Comparison of ENCODE assay signal across 17 cellular contexts in the genomic region with DNA sequence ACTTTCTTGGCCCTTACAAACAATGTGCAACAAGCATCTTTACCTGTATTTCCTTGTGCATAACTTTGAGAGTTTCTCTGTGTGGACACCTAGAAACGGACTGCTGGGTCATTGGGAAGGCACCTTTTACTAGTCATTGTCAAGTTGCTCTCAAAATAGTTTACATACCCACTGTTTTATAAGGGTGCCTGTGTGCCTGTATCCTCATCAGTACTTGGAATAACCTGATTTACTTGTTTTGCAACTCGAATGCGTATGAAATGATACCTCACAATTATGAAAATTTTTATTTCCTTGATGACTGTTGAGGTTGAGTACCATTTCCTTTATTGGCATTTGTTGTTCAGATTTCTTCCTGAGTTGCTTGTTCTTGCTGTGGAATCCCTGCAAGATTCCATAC.
DNase-seq lines count a peak whose midpoint lies in the region; ATAC-seq and TF ChIP-seq lines count a peak whose summit lies in the region.
"Had no signal": no experiment of that assay in that cellular context is flagged by ENCODE, and none has a peak within 500 bp of the region (broad histone marks: within the 10 kb centered on the region; RNA-seq: fewer than 3 reads in every experiment).

No MANE protein-coding gene starts in this region.

- TF ChIP-seq CTCF in natural killer cell (IDR thresholded peaks at IDR 0.05) (no peak), left lung (IDR thresholded peaks at IDR 0.05) (no peak), upper lobe of right lung (IDR thresholded peaks at IDR 0.05) (no peak)

- H3K4me3 Mint-ChIP-seq in natural killer cell (no peak overlapping the region), T-helper 17 cell (no peak overlapping the region)
- no peak overlapping the region for H3K4me3 Mint-ChIP-seq in natural killer cell treated with Interleukin-12 subunit alpha and Interleukin-12 subunit beta and Interleukin-15 and Interleukin-18, amount 100 ng/mL, for 72 hours
- no peak overlapping the region for H3K4me3 Mint-ChIP-seq in activated CD4-positive, alpha-beta T cell treated with anti-CD3 and anti-CD28 coated beads, Interleukin-2, amount 10 ng/mL, durations not matched to agents 7 days and 5 days
- no peak overlapping the region for H3K4me3 Mint-ChIP-seq in activated T-helper 2 cell treated with anti-CD3 and anti-CD28 coated beads, Interferon-gamma antibody, Interleukin-2, Interleukin-4, amounts not matched to agents 10 μg/mL and 5 μg/mL and 100 μg/mL, durations not matched to agents 14 hours and 24 hours and 36 hours (ENCODE audit: low read depth)
- H3K4me3 Mint-ChIP-seq: CD4-positive, CD25-positive, alpha-beta regulatory T cell had no signal

- peaks cover 0 to 3% of the 10 kb centered on the region in 2 donors for H3K9me3 Mint-ChIP-seq in natural killer cell
- H3K9me3 Mint-ChIP-seq in natural killer cell treated with Interleukin-12 subunit alpha and Interleukin-12 subunit beta and Interleukin-15 and Interleukin-18, amount 100 ng/mL, for 72 hours, result no peaks in the 10 kb centered on the region
- no peaks in the 10 kb centered on the region for H3K9me3 Mint-ChIP-seq in activated CD4-positive, alpha-beta T cell treated with anti-CD3 and anti-CD28 coated beads, Interleukin-2, amount 10 ng/mL, durations not matched to agents 7 days and 5 days
- H3K9me3 Mint-ChIP-seq in activated T-helper 2 cell treated with anti-CD3 and anti-CD28 coated beads, Interferon-gamma antibody, Interleukin-2, Interleukin-4, amounts not matched to agents 10 μg/mL and 5 μg/mL and 100 μg/mL, durations not matched to agents 14 hours and 24 hours and 36 hours, result peaks cover 7% of the 10 kb centered on the region

- intact Hi-C loops in natural killer cell (cut with micrococcal nuclease), result loop anchor here (10.0 kb wide), 1 partner anchor 287 kb away; no protein-coding TSS in a partner anchor
- intact Hi-C loops in left lung (cut with DNase I), result no loop called here
- intact Hi-C loops in upper lobe of right lung (cut with DNase I), result loop anchor here (10.0 kb wide), 1 partner anchor 557 kb away; no protein-coding TSS in a partner anchor
- intact Hi-C loops in activated T-helper 2 cell treated with anti-CD3 and anti-CD28 coated beads, Interferon-gamma antibody, Interleukin-2, Interleukin-4, amounts not matched to agents 10 μg/mL and 5 μg/mL and 100 μg/mL, durations not matched to agents 14 hours and 24 hours and 36 hours (cut with micrococcal nuclease), result loop anchor here (5.0 kb wide), 2 partner anchors 264 to 279 kb away; no protein-coding TSS in a partner anchor

- H3K36me3 Mint-ChIP-seq in natural killer cell (no peaks in the 10 kb centered on the region), T-helper 17 cell (ENCODE audit: low read depth) (peaks cover 2% of the 10 kb centered on the region)
- H3K36me3 Mint-ChIP-seq in natural killer cell treated with Interleukin-12 subunit alpha and Interleukin-12 subunit beta and Interleukin-15 and Interleukin-18, amount 100 ng/mL, for 72 hours, result no peaks in the 10 kb centered on the region
- H3K36me3 Mint-ChIP-seq in activated CD4-positive, alpha-beta T cell treated with anti-CD3 and anti-CD28 coated beads, Interleukin-2, amount 10 ng/mL, durations not matched to agents 7 days and 5 days (ENCODE audit: low read depth), result peaks cover 17% of the 10 kb centered on the region
- peaks cover 31% of the 10 kb centered on the region for H3K36me3 Mint-ChIP-seq in activated T-helper 2 cell treated with anti-CD3 and anti-CD28 coated beads, Interferon-gamma antibody, Interleukin-2, Interleukin-4, amounts not matched to agents 10 μg/mL and 5 μg/mL and 100 μg/mL, durations not matched to agents 14 hours and 24 hours and 36 hours (ENCODE audit: low read depth)

- H3K4me1 Mint-ChIP-seq in natural killer cell (peaks cover 24 to 28% of the 10 kb centered on the region in 2 donors), T-helper 17 cell (peaks cover 13% of the 10 kb centered on the region)
- H3K4me1 Mint-ChIP-seq in natural killer cell treated with Interleukin-12 subunit alpha and Interleukin-12 subunit beta and Interleukin-15 and Interleukin-18, amount 100 ng/mL, for 72 hours (ENCODE audit: low read depth in 2 of 2), result peaks cover 16 to 32% of the 10 kb centered on the region in 2 donors
- peaks cover 13% of the 10 kb centered on the region for H3K4me1 Mint-ChIP-seq in activated CD4-positive, alpha-beta T cell treated with anti-CD3 and anti-CD28 coated beads, Interleukin-2, amount 10 ng/mL, durations not matched to agents 7 days and 5 days
- H3K4me1 Mint-ChIP-seq in activated T-helper 2 cell treated with anti-CD3 and anti-CD28 coated beads, Interferon-gamma antibody, Interleukin-2, Interleukin-4, amounts not matched to agents 10 μg/mL and 5 μg/mL and 100 μg/mL, durations not matched to agents 14 hours and 24 hours and 36 hours (ENCODE audit: low read depth), result peaks cover 11% of the 10 kb centered on the region

- POLR2A ChIA-PET in activated CD4-positive, alpha-beta T cell treated with anti-CD3 and anti-CD28 coated beads, Interleukin-2, amount 10 ng/mL, durations not matched to agents 7 days and 5 days (lab: Charles Lee), result no interaction called here

- H3K4me3 ChIP-seq in left lung, result no peak overlapping the region
- no peak overlapping the region for H3K4me3 ChIP-seq in upper lobe of right lung

- H3K27me3 ChIP-seq in left lung (no peaks in the 10 kb centered on the region), upper lobe of right lung (no peaks in the 10 kb centered on the region)

- H3K36me3 ChIP-seq in left lung (no peaks in the 10 kb centered on the region), upper lobe of right lung (peaks cover 14% of the 10 kb centered on the region)

- CTCF ChIA-PET in activated CD4-positive, alpha-beta T cell treated with anti-CD3 and anti-CD28 coated beads, Interleukin-2, amount 10 ng/mL, durations not matched to agents 7 days and 5 days (lab: Charles Lee), result no interaction called here

- no peaks in the 10 kb centered on the region for H3K27me3 Mint-ChIP-seq in natural killer cell (ENCODE audit: low read depth in 2 of 2)
- no peaks in the 10 kb centered on the region for H3K27me3 Mint-ChIP-seq in natural killer cell treated with Interleukin-12 subunit alpha and Interleukin-12 subunit beta and Interleukin-15 and Interleukin-18, amount 100 ng/mL, for 72 hours
- H3K27me3 Mint-ChIP-seq in T-helper 17 cell, result no peaks in the 10 kb centered on the region
- no peaks in the 10 kb centered on the region for H3K27me3 Mint-ChIP-seq in activated CD4-positive, alpha-beta T cell treated with anti-CD3 and anti-CD28 coated beads, Interleukin-2, amount 10 ng/mL, durations not matched to agents 7 days and 5 days
- H3K27me3 Mint-ChIP-seq in activated T-helper 2 cell treated with anti-CD3 and anti-CD28 coated beads, Interferon-gamma antibody, Interleukin-2, Interleukin-4, amounts not matched to agents 10 μg/mL and 5 μg/mL and 100 μg/mL, durations not matched to agents 14 hours and 24 hours and 36 hours (ENCODE audit: low read depth), result no peaks in the 10 kb centered on the region
- H3K27me3 Mint-ChIP-seq: CD4-positive, CD25-positive, alpha-beta regulatory T cell had no signal

- H3K9me3 ChIP-seq in T-helper 17 cell (ENCODE audit: control insufficient read depth, low read length, poor library complexity, severe bottlenecking) (no peaks in the 10 kb centered on the region), left lung (no peaks in the 10 kb centered on the region), upper lobe of right lung (no peaks in the 10 kb centered on the region)

- H3K4me1 ChIP-seq in left lung (peaks cover 7 to 17% of the 10 kb centered on the region in 2 donors), upper lobe of right lung (peaks cover 28% of the 10 kb centered on the region)

- ATAC-seq in natural killer cell (no peak), T-helper 17 cell (no peak), left lung (peak; percentile 44), upper lobe of right lung (peak; percentile 84)
- ATAC-seq in natural killer cell treated with Interleukin-12 subunit alpha and Interleukin-12 subunit beta and Interleukin-15 and Interleukin-18, amount 100 ng/mL, for 72 hours, result no peak
- ATAC-seq: Right ventricle myocardium inferior, SK-N-SH treated with all-trans-retinoic acid at 6 μM for 48 hours had no signal

- DNase-seq in natural killer cell (no peak), T-helper 17 cell (no peak), left lung (no peak), upper lobe of right lung (no peak), NCI-H748 treated with DMSO at 0.1 percent for 48 hours (lab: John Stamatoyannopoulos, UW) (no peak)
- DNase-seq in natural killer cell treated with Interleukin-12 subunit alpha and Interleukin-12 subunit beta and Interleukin-15 and Interleukin-18, amount 100 ng/mL, for 72 hours (ENCODE audit: low spot score), result no peak
- no peak for DNase-seq in activated CD4-positive, alpha-beta T cell treated with anti-CD3 and anti-CD28 coated beads, Interleukin-2, amount 10 ng/mL, durations not matched to agents 7 days and 5 days
- no peak for DNase-seq in activated T-helper 2 cell treated with anti-CD3 and anti-CD28 coated beads, Interferon-gamma antibody, Interleukin-2, Interleukin-4, amounts not matched to agents 10 μg/mL and 5 μg/mL and 100 μg/mL, durations not matched to agents 14 hours and 24 hours and 36 hours (ENCODE audit: low spot score)
- DNase-seq: CD4-positive, CD25-positive, alpha-beta regulatory T cell; DND-41; GDM1; KBM-7; NCI-H1092 treated with DMSO at 0.1 percent for 48 hours; NCI-H187; NCI-H524 treated with DMSO at 0.1 percent for 48 hours had no signal

- H3K27ac Mint-ChIP-seq in natural killer cell (peak overlapping the region; percentile 12 to 21), T-helper 17 cell (peak overlapping the region; percentile 45)
- H3K27ac Mint-ChIP-seq in natural killer cell treated with Interleukin-12 subunit alpha and Interleukin-12 subunit beta and Interleukin-15 and Interleukin-18, amount 100 ng/mL, for 72 hours, result peak overlapping the region in 1 of 2 donors; percentile 8
- H3K27ac Mint-ChIP-seq in activated CD4-positive, alpha-beta T cell treated with anti-CD3 and anti-CD28 coated beads, Interleukin-2, amount 10 ng/mL, durations not matched to agents 7 days and 5 days, result no peak overlapping the region
- no peak overlapping the region for H3K27ac Mint-ChIP-seq in activated T-helper 2 cell treated with anti-CD3 and anti-CD28 coated beads, Interferon-gamma antibody, Interleukin-2, Interleukin-4, amounts not matched to agents 10 μg/mL and 5 μg/mL and 100 μg/mL, durations not matched to agents 14 hours and 24 hours and 36 hours

- H3K27ac ChIP-seq in left lung, result no peak overlapping the region
- no peak overlapping the region for H3K27ac ChIP-seq in upper lobe of right lung

Comparison
In these comparisons a context has a peak if more than half of its experiments do, and no peak if none do; other contexts are left out.
1. ATAC-seq: peak in left lung (single experiment) and upper lobe of right lung (single experiment); none in natural killer cell (0 of 3), natural killer cell treated with Interleukin-12 subunit alpha and Interleukin-12 subunit beta and Interleukin-15 and Interleukin-18, amount 100 ng/mL, for 72 hours (0 of 2) and T-helper 17 cell (single experiment).
2. H3K27ac Mint-ChIP-seq: peak in natural killer cell (2 of 2) and T-helper 17 cell (single experiment); none in activated CD4-positive, alpha-beta T cell treated with anti-CD3 and anti-CD28 coated beads, Interleukin-2, amount 10 ng/mL, durations not matched to agents 7 days and 5 days (single experiment) and activated T-helper 2 cell treated with anti-CD3 and anti-CD28 coated beads, Interferon-gamma antibody, Interleukin-2, Interleukin-4, amounts not matched to agents 10 μg/mL and 5 μg/mL and 100 μg/mL, durations not matched to agents 14 hours and 24 hours and 36 hours (single experiment).
3. intact Hi-C loops: an anchor here in natural killer cell (10.0 kb wide), upper lobe of right lung (10.0 kb wide) and activated T-helper 2 cell treated with anti-CD3 and anti-CD28 coated beads, Interferon-gamma antibody, Interleukin-2, Interleukin-4, amounts not matched to agents 10 μg/mL and 5 μg/mL and 100 μg/mL, durations not matched to agents 14 hours and 24 hours and 36 hours (5.0 kb wide); none called in left lung.